2 cellular contexts compared by ENCODE assay signal in the genomic region with DNA sequence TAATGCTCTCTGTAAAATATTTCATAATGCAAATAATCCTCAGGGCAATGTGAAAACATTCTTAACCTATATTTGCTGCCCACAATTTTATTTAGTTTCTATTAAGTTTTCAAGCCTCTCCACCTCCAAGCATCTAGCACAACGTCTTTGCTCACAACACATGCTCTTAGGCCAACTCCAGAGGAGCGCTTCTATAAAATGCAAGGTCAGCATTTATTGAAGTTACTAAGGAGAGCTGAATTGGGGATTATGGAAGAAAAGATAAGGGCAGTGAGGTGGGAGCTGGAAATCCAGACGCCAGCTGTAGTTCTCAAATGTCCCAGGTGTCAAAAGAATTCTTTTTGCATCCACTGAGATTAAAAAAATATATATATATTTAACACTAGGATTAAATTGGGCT.
TF ChIP-seq lines count a peak whose summit lies in the region.

No MANE protein-coding gene starts in this region.

TF ChIP-seq in H1, 55 proteins besides CTCF, POLR2A, EP300 and RAD21:
- TF ChIP-seq EGR1 (IDR thresholded peaks at IDR 0.05; ENCODE audit: borderline replicate concordance, low read depth, low read length), result no peak
- peak; percentile 100 for TF ChIP-seq MAFK (IDR thresholded peaks at IDR 0.05; ENCODE audit: low read depth, low read length)
- no peak for TF ChIP-seq RXRA (IDR thresholded peaks at IDR 0.05; ENCODE audit: insufficient read depth, low read depth, low read length)
- no peak for TF ChIP-seq CREB1 (IDR thresholded peaks at IDR 0.05)

TF ChIP-seq in GM12891, 5 proteins besides CTCF, POLR2A, EP300 and RAD21:
- no peak for TF ChIP-seq SPI1 (IDR thresholded peaks at IDR 0.05; ENCODE audit: low read depth, low read length)
- TF ChIP-seq POU2F2 (IDR thresholded peaks at IDR 0.05; ENCODE audit: low read depth, low read length), result no peak
- no peak for TF ChIP-seq PAX5 (IDR thresholded peaks at IDR 0.05; ENCODE audit: insufficient read depth, low read length, severe bottlenecking)
- no peak for TF ChIP-seq TAF1 (IDR thresholded peaks at IDR 0.05; ENCODE audit: low read depth, low read length)
- TF ChIP-seq POLR2AphosphoS5 (IDR thresholded peaks at IDR 0.05; ENCODE audit: low read depth, low read length), result no peak
TF ChIP-seq in GM12891: peak in this region for 0.
